19 cellular contexts compared by ENCODE assay signal in the genomic region with DNA sequence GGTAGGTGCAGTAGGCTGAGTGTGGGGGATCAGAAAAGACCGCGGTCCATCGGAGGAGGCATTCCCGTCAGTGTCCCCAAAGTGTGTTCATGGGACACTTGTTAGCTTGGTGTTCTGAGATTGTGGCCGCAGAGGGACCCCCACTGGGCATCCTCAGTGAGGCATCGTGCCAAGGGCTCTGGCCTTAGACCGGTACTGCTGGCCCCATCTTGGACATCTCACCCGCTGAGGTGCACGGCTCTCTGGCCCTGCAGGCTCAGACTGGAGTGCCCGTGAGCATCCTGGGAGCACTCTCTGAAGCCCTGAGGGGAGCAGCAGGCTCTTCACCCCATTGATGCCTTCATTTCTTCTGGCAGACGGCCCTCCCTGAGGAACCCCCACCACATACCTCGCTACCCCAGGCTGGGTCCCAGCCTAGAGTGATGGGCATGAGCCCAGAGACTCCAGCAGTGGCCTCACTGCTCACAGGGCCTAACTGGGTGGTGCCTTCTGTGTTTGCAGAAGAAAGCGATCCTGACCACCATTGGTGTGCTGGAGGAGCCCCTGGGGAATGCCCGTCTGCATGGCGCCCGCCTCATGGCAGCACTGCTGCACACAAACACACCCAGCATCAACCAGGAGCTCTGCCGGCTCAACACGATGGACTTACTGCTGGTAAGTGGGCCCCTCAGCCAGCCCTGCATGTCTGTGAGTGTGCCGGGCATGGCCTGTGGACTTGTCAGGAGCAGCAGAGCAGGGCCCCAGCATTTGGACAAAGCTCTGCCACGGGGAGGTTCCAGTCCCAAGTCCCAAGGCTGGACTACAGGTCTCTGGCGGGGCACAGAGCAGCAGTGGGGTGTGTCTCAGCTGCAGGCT. TPM values are rescaled to one million over a fixed set of nuclear protein-coding genes. Genes with fewer than 3 reads are reported as not detected.
DNase-seq lines count a peak whose midpoint lies in the region; ATAC-seq, FAIRE-seq and TF ChIP-seq lines count a peak whose summit lies in the region.
"Had no signal": no experiment of that assay in that cellular context is flagged by ENCODE, and none has a peak within 500 bp of the region (broad histone marks: within the 10 kb centered on the region; RNA-seq: fewer than 3 reads in every experiment).

No MANE protein-coding gene starts in this region.

- H3K4me3 ChIP-seq in right cardiac atrium (ENCODE audit: low read length): no peak overlapping the region
- H3K4me3 ChIP-seq in bronchial epithelial cell (ENCODE audit: low read depth, low read length): no peak overlapping the region
- H3K4me3 ChIP-seq in left lung: no peak overlapping the region
- H3K4me3 ChIP-seq: GM12878, GM23248 had no signal

- FAIRE-seq in bronchial epithelial cell (lab: Jason Lieb, UNC) (peak; percentile 55), RCC 7860 (lab: Jason Lieb, UNC) (no peak)
- FAIRE-seq: A204.1, GM12878, GM18507, H54 had no signal

- H3K36me3 ChIP-seq in bronchial epithelial cell (ENCODE audit: control insufficient read depth, insufficient read depth, low read length) (peaks cover 27% of the 10 kb centered on the region), left lung (peaks cover 0 to 100% of the 10 kb centered on the region in 2 donors)

- H3K9me3 ChIP-seq in right cardiac atrium (ENCODE audit: control insufficient read depth, low read length) (no peaks in the 10 kb centered on the region), left lung (no peaks in the 10 kb centered on the region)

- H3K4me1 ChIP-seq in right cardiac atrium (ENCODE audit: control insufficient read depth, insufficient read depth, low read length) (no peaks in the 10 kb centered on the region), left lung (no peaks in the 10 kb centered on the region)

- DNase-seq in right cardiac atrium: peak in 2 of 3 donors; percentile 27 to 50
- no peak for DNase-seq in left ventricle myocardium superior
- no peak for DNase-seq in bronchial epithelial cell (ENCODE audit: low read depth)
- no peak for DNase-seq in RCC 7860 (ENCODE audit: low spot score)
- DNase-seq in left lung: no peak
- DNase-seq in OCI-M2 (lab: John Stamatoyannopoulos, UW; ENCODE audit: unreplicated experiment): no peak
- DNase-seq: C1 segment of cervical spinal cord; Calu3; CD4-positive, alpha-beta T cell; DMS79; GM23248 had no signal

- no peaks in the 10 kb centered on the region for H3K27me3 ChIP-seq in right cardiac atrium (ENCODE audit: control insufficient read depth, insufficient read depth)
- no peaks in the 10 kb centered on the region for H3K27me3 ChIP-seq in bronchial epithelial cell (ENCODE audit: control insufficient read depth, insufficient read depth, low read length)
- no peaks in the 10 kb centered on the region for H3K27me3 ChIP-seq in layer of hippocampus (ENCODE audit: control insufficient read depth, insufficient read depth, low read length)
- H3K27me3 ChIP-seq in left lung: no peaks in the 10 kb centered on the region

- 94% methylated on average over 21 of the region's 21 CpGs for WGBS in right cardiac atrium

- ATAC-seq in right cardiac atrium (peak in 1 of 2 donors; percentile 7), left ventricle myocardium superior (no peak), left lung (no peak)
- ATAC-seq: GM12878, HCT116 had no signal

- H3K27ac ChIP-seq in right cardiac atrium (ENCODE audit: low read length) (no peak overlapping the region), layer of hippocampus (ENCODE audit: low read depth, low read length) (peak overlapping the region; percentile 62), temporal lobe (ENCODE audit: low read depth, low read length) (peak overlapping the region; percentile 62), left lung (no peak overlapping the region)
- H3K27ac ChIP-seq: GM23248 had no signal

- intact Hi-C loops in right cardiac atrium (cut with DNase I): no loop called here
- intact Hi-C loops in left ventricle myocardium superior (cut with micrococcal nuclease): no loop called here
- intact Hi-C loops in left lung (cut with DNase I): no loop called here

- TF ChIP-seq CTCF in bronchial epithelial cell (IDR thresholded peaks at IDR 0.05; ENCODE audit: insufficient read depth, low read length, severe bottlenecking) (no peak), left lung (IDR thresholded peaks at IDR 0.05) (no peak)

RNA-seq across cellular contexts. Expression of gene SBF1, which starts 51.6 kb away (rescaled TPM):
- total RNA-seq in right cardiac atrium: 10 to 100 TPM; 50.3 to 54.8 (median 53.9) TPM
- 39.2 TPM for polyA plus RNA-seq in right cardiac atrium
- 55.5 TPM for total RNA-seq in left ventricle myocardium superior
- 123 and 129 TPM in 2 replicates for total RNA-seq in bronchial epithelial cell
- total RNA-seq in temporal lobe: 73.8 TPM
- total RNA-seq in left lung: 10 to 100 TPM; 57.1 to 69.9 TPM

RNA-seq across cellular contexts. Expression of gene ADM2, which starts 58.2 kb away (rescaled TPM):
- total RNA-seq in right cardiac atrium (under 1 TPM in 2 of 4 donors, not detected in 2; 0.11 to 0.32 TPM), left ventricle myocardium superior (not detected), bronchial epithelial cell (3.7 and 5.4 TPM in 2 replicates), temporal lobe (under 0.01 TPM), left lung (1 to 10 TPM; 2.2 to 3.5 TPM)
- polyA plus RNA-seq in right cardiac atrium: 0.05 TPM
- total RNA-seq: G401 had no signal

Comparison
In these comparisons a context has a peak if more than half of its experiments do, and no peak if none do; other contexts are left out.
1. DNase-seq: peak in right cardiac atrium (2 of 3); none in left ventricle myocardium superior (single experiment), bronchial epithelial cell (single experiment), RCC 7860 (single experiment), left lung (0 of 2) and OCI-M2 (single experiment).
2. H3K27ac ChIP-seq: peak in layer of hippocampus (single experiment) and temporal lobe (single experiment); none in right cardiac atrium (single experiment) and left lung (0 of 2).